Comparison of ENCODE assay signal across 10 cellular contexts in the genomic region with DNA sequence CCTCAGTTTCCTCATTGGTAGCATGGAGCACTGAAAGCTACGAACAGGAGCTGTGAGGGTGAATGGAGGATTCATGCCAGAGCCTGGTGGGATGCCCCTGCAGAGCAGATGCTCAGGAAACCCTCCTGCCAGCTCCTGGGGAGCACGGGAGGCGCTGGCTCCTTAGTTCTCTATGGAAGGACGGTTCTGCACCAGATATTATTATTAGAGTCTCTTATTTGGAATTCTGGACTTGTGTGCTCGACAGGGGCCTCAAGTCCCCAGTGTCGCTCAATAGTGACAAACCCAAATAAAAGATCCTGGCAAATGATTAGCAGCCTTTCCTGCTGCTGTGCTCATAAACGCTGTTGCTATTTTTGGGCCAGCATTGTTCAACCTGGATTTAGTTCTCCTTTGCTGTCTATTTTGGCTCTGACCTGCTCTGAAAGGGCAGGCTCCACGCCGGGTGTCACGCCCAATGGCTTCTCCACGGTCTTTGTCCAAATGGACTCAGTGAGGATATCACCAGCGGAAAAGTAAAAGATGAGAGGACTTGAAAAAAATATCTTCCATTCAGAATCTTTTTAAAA. TPM values are rescaled to one million over a fixed set of nuclear protein-coding genes. Genes with fewer than 3 reads are reported as not detected.
DNase-seq lines count a peak whose midpoint lies in the region; ATAC-seq and TF ChIP-seq lines count a peak whose summit lies in the region.
"Had no signal": no experiment of that assay in that cellular context is flagged by ENCODE, and none has a peak within 500 bp of the region (broad histone marks: within the 10 kb centered on the region; RNA-seq: fewer than 3 reads in every experiment).

No MANE protein-coding gene starts in this region.

- no peak overlapping the region for H3K4me2 ChIP-seq in mammary epithelial cell (ENCODE audit: insufficient read depth, low read depth, low read length)
- H3K4me2 ChIP-seq: neural progenitor cell had no signal

- CTCF ChIA-PET in mammary epithelial cell (lab: Charles Lee; ENCODE audit: low non-redundant PET), result no interaction called here

- no peak overlapping the region for H3K9ac ChIP-seq in mammary epithelial cell (ENCODE audit: insufficient read depth, low read length)
- peak overlapping the region in 1 of 2 donors; percentile 82 for H3K9ac ChIP-seq in mucosa of rectum (ENCODE audit: low read depth in 1 of 2, low read length in 2 of 2)
- H3K9ac ChIP-seq: neural progenitor cell had no signal

- H3K4me3 ChIP-seq in mammary epithelial cell (replicated peaks in 1 of 3; ENCODE audit: insufficient read depth in 1 of 3, low read depth in 2 of 3, low read length in 3 of 3), result no peak overlapping the region
- H3K4me3 ChIP-seq in mucosa of rectum (ENCODE audit: low read length in 2 of 2), result no peak overlapping the region
- H3K4me3 ChIP-seq: neural progenitor cell had no signal

- H3K27me3 ChIP-seq in mammary epithelial cell (ENCODE audit: insufficient read depth, low read length), result no peaks in the 10 kb centered on the region
- no peaks in the 10 kb centered on the region for H3K27me3 ChIP-seq in mucosa of rectum (ENCODE audit: control insufficient read depth in 2 of 2, insufficient read depth in 2 of 2, low read length in 2 of 2)
- H3K27me3 ChIP-seq: neural progenitor cell had no signal

- 98% methylated on average over 9 of the region's 12 CpGs for WGBS in mammary epithelial cell (ENCODE audit: low coverage, missing lambda C conversion rate)

- intact Hi-C loops in mammary epithelial cell (cut with micrococcal nuclease), result no loop called here

- H3K9me3 ChIP-seq in mammary epithelial cell (replicated peaks; ENCODE audit: insufficient read depth, low read length) (no peaks in the 10 kb centered on the region), mucosa of rectum (ENCODE audit: control insufficient read depth in 2 of 2, low read length in 2 of 2) (no peaks in the 10 kb centered on the region)

- H3K4me1 Mint-ChIP-seq in stimulated activated naive CD8-positive, alpha-beta T cell treated with anti-CD3 and anti-CD28 coated beads, Interleukin-15, Interleukin-2, amounts not matched to agents 100 ng/mL and 50 ng/mL, for 24 hours (ENCODE audit: low read depth), result peaks cover 5% of the 10 kb centered on the region
- H3K4me1 Mint-ChIP-seq in stimulated activated naive CD8-positive, alpha-beta T cell treated with anti-CD3 and anti-CD28 coated beads, Interleukin-15, amount 100 ng/mL, for 72 hours, result peaks cover 94% of the 10 kb centered on the region

- H3K27ac ChIP-seq in mammary epithelial cell (ENCODE audit: insufficient read depth, low read depth, low read length), result peak overlapping the region; percentile 100
- H3K27ac ChIP-seq in mucosa of rectum (ENCODE audit: low read depth in 2 of 2, low read length in 2 of 2), result peak overlapping the region; percentile 94
- H3K27ac ChIP-seq: neural progenitor cell had no signal

- H3K36me3 Mint-ChIP-seq in stimulated activated naive CD8-positive, alpha-beta T cell treated with anti-CD3 and anti-CD28 coated beads, Interleukin-15, Interleukin-2, amounts not matched to agents 100 ng/mL and 50 ng/mL, for 24 hours (ENCODE audit: low read depth), result peaks cover 3% of the 10 kb centered on the region
- H3K36me3 Mint-ChIP-seq: neural progenitor cell had no signal

- no peak overlapping the region for H2AFZ ChIP-seq in mammary epithelial cell (ENCODE audit: low read depth, low read length)
- H2AFZ ChIP-seq: neural progenitor cell had no signal

- H3K27me3 Mint-ChIP-seq in stimulated activated naive CD8-positive, alpha-beta T cell treated with anti-CD3 and anti-CD28 coated beads, Interleukin-15, Interleukin-2, amounts not matched to agents 100 ng/mL and 50 ng/mL, for 24 hours, result no peaks in the 10 kb centered on the region
- H3K27me3 Mint-ChIP-seq in stimulated activated naive CD8-positive, alpha-beta T cell treated with anti-CD3 and anti-CD28 coated beads, Interleukin-15, amount 100 ng/mL, for 72 hours, result no peaks in the 10 kb centered on the region

- H3K4me1 ChIP-seq in mammary epithelial cell (ENCODE audit: insufficient read depth, low read length) (peaks cover 62% of the 10 kb centered on the region), mucosa of rectum (ENCODE audit: control insufficient read depth in 2 of 2, insufficient read depth in 2 of 2, low read length in 2 of 2) (peaks cover 63 to 70% of the 10 kb centered on the region in 2 donors)
- H3K4me1 ChIP-seq: neural progenitor cell had no signal

- H3K9me3 Mint-ChIP-seq in stimulated activated naive CD8-positive, alpha-beta T cell treated with anti-CD3 and anti-CD28 coated beads, Interleukin-15, Interleukin-2, amounts not matched to agents 100 ng/mL and 50 ng/mL, for 24 hours, result no peaks in the 10 kb centered on the region
- no peaks in the 10 kb centered on the region for H3K9me3 Mint-ChIP-seq in stimulated activated naive CD8-positive, alpha-beta T cell treated with anti-CD3 and anti-CD28 coated beads, Interleukin-15, amount 100 ng/mL, for 72 hours
- H3K9me3 Mint-ChIP-seq: neural progenitor cell had no signal

- in situ Hi-C loops in mammary epithelial cell (cut with MboI; ENCODE audit: low sequenced_read_pairs in 2 of 2), result no loop called here

- H3K36me3 ChIP-seq in mammary epithelial cell (ENCODE audit: insufficient read depth, low read length), result no peaks in the 10 kb centered on the region
- no peaks in the 10 kb centered on the region for H3K36me3 ChIP-seq in mucosa of rectum (ENCODE audit: control insufficient read depth in 2 of 2, insufficient read depth in 2 of 2, low read length in 2 of 2)
- H3K36me3 ChIP-seq: neural progenitor cell had no signal

- ATAC-seq in stimulated activated naive CD8-positive, alpha-beta T cell treated with anti-CD3 and anti-CD28 coated beads, Interleukin-15, amount 100 ng/mL, for 72 hours, result no peak

- BruUV-seq in mammary epithelial cell (replicated peaks; lab: Mats Ljungman, UMichigan), result no TSS peak

- no peaks in the 10 kb centered on the region for H4K20me1 ChIP-seq in mammary epithelial cell (ENCODE audit: insufficient read depth, low read length)

- dilution Hi-C loops in mammary epithelial cell (cut with HindIII; ENCODE audit: low sequenced_read_pairs), result loop anchor here (10.0 to 25.0 kb wide), 3 partner anchors 437 to 957 kb away; no protein-coding TSS in a partner anchor

- peaks cover 7% of the 10 kb centered on the region for H3K79me2 ChIP-seq in mammary epithelial cell (ENCODE audit: insufficient read depth, low read length)

- H3K4me3 Mint-ChIP-seq in stimulated activated naive CD8-positive, alpha-beta T cell treated with anti-CD3 and anti-CD28 coated beads, Interleukin-15, Interleukin-2, amounts not matched to agents 100 ng/mL and 50 ng/mL, for 24 hours, result peak overlapping the region; percentile 64
- H3K4me3 Mint-ChIP-seq in stimulated activated naive CD8-positive, alpha-beta T cell treated with anti-CD3 and anti-CD28 coated beads, Interleukin-15, amount 100 ng/mL, for 72 hours, result no peak overlapping the region
- H3K4me3 Mint-ChIP-seq: neural progenitor cell had no signal

- DNase-seq in stimulated activated naive CD8-positive, alpha-beta T cell treated with anti-CD3 and anti-CD28 coated beads, Interleukin-15, amount 100 ng/mL, for 72 hours, result no peak
- DNase-seq in mammary epithelial cell, result no peak
- DNase-seq in NCI-H226, result no peak
- no peak for DNase-seq in OCI-M2 (lab: John Stamatoyannopoulos, UW; ENCODE audit: unreplicated experiment)
- DNase-seq in stimulated activated CD4-positive, alpha-beta T cell treated with anti-CD3 and anti-CD28 coated beads, Interleukin-4, amount 100 ng/mL, for 4 hours, result no peak
- DNase-seq in GOT3 (lab: John Stamatoyannopoulos, UW), result no peak
- DNase-seq: SIG-M5 had no signal

- H3K27ac Mint-ChIP-seq in stimulated activated naive CD8-positive, alpha-beta T cell treated with anti-CD3 and anti-CD28 coated beads, Interleukin-15, Interleukin-2, amounts not matched to agents 100 ng/mL and 50 ng/mL, for 24 hours, result peak overlapping the region; percentile 99
- peak overlapping the region in 1 of 2 donors; percentile 100 for H3K27ac Mint-ChIP-seq in stimulated activated naive CD8-positive, alpha-beta T cell treated with anti-CD3 and anti-CD28 coated beads, Interleukin-15, amount 100 ng/mL, for 72 hours

- no peak for TF ChIP-seq CTCF in mammary epithelial cell (conservative IDR thresholded peaks at IDR 0.05 in 1 of 2, IDR thresholded peaks at IDR 0.05 in 1 of 2; ENCODE audit: extremely low read depth in 1 of 2, insufficient read depth in 1 of 2, low read depth in 1 of 2, low read length in 2 of 2)

RNA-seq across cellular contexts. Expression of gene KLF6, which starts 23.0 kb away (rescaled TPM):
- total RNA-seq in mammary epithelial cell, result 100 to 1,000 TPM in 1 of 2 donors, 10 to 100 TPM in 1; 95.4 to 268 TPM
- 125 TPM for polyA plus RNA-seq in mammary epithelial cell
- polyA minus RNA-seq in mammary epithelial cell, result 330 TPM
